1 cellular context compared by ENCODE assay signal in the genomic region with DNA sequence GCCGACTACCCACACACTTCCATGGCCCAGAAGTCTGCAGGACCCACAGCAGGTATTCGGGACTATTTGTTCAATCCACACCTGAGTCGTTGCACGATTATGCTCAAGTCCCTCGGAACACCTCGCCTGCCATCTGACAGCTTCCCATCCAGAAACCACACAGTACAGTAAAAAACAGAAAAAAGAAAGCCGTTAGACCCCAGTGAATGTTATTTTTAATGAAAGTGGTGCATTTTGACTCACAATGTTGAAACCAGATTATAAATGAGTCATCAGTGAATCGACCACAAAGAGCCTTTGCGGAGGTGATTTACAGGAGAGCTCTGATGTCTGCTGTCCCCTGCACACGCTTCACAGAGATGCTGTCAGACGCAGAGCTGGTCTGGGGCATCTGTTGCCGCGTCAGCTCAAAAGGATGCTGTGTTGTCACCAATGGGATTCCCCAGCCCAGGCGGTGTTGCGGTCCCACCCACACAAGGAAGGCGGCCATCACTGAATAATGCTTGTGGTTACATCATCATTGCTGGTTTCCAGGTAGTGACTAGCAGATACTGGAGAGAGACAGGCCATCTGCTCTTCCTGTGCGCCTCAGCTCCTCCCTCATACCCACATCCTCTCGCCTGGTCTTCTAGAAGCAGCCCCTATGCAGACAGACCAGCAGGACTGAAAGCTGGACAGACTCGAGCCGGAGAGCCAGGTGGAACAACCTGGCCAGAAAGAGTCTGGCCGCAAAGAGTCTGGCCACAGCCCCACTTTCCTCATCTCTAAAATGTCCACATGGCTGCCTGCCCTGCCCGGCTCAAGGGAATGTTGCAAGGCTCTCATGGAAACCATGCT.
TF ChIP-seq lines count a peak whose summit lies in the region.

No MANE protein-coding gene starts in this region.

TF ChIP-seq in GM12878, 131 proteins besides CTCF, POLR2A, EP300 and RAD21 (continued from another document and continues in another):
- TF ChIP-seq, protein P1, sequence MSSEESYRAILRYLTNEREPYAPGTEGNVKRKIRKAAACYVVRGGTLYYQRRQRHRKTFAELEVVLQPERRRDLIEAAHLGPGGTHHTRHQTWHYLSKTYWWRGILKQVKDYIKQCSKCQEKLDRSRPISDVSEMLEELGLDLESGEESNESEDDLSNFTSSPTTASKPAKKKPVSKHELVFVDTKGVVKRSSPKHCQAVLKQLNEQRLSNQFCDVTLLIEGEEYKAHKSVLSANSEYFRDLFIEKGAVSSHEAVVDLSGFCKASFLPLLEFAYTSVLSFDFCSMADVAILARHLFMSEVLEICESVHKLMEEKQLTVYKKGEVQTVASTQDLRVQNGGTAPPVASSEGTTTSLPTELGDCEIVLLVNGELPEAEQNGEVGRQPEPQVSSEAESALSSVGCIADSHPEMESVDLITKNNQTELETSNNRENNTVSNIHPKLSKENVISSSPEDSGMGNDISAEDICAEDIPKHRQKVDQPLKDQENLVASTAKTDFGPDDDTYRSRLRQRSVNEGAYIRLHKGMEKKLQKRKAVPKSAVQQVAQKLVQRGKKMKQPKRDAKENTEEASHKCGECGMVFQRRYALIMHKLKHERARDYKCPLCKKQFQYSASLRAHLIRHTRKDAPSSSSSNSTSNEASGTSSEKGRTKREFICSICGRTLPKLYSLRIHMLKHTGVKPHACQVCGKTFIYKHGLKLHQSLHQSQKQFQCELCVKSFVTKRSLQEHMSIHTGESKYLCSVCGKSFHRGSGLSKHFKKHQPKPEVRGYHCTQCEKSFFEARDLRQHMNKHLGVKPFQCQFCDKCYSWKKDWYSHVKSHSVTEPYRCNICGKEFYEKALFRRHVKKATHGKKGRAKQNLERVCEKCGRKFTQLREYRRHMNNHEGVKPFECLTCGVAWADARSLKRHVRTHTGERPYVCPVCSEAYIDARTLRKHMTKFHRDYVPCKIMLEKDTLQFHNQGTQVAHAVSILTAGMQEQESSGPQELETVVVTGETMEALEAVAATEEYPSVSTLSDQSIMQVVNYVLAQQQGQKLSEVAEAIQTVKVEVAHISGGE (CRISPR knock-in tag; IDR thresholded peaks at IDR 0.05), result no peak
- TF ChIP-seq NBN (IDR thresholded peaks at IDR 0.05), result peak; percentile 97
- peak; percentile 100 for TF ChIP-seq MTA2 (IDR thresholded peaks at IDR 0.05; ENCODE audit: low read depth)
- TF ChIP-seq, protein P2, sequence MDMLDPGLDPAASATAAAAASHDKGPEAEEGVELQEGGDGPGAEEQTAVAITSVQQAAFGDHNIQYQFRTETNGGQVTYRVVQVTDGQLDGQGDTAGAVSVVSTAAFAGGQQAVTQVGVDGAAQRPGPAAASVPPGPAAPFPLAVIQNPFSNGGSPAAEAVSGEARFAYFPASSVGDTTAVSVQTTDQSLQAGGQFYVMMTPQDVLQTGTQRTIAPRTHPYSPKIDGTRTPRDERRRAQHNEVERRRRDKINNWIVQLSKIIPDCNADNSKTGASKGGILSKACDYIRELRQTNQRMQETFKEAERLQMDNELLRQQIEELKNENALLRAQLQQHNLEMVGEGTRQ (IDR thresholded peaks at IDR 0.05; ENCODE audit: borderline replicate concordance, low read depth, low read length), result peak; percentile 21; the same call in 1 of the 2 replicates
- TF ChIP-seq, protein P3, sequence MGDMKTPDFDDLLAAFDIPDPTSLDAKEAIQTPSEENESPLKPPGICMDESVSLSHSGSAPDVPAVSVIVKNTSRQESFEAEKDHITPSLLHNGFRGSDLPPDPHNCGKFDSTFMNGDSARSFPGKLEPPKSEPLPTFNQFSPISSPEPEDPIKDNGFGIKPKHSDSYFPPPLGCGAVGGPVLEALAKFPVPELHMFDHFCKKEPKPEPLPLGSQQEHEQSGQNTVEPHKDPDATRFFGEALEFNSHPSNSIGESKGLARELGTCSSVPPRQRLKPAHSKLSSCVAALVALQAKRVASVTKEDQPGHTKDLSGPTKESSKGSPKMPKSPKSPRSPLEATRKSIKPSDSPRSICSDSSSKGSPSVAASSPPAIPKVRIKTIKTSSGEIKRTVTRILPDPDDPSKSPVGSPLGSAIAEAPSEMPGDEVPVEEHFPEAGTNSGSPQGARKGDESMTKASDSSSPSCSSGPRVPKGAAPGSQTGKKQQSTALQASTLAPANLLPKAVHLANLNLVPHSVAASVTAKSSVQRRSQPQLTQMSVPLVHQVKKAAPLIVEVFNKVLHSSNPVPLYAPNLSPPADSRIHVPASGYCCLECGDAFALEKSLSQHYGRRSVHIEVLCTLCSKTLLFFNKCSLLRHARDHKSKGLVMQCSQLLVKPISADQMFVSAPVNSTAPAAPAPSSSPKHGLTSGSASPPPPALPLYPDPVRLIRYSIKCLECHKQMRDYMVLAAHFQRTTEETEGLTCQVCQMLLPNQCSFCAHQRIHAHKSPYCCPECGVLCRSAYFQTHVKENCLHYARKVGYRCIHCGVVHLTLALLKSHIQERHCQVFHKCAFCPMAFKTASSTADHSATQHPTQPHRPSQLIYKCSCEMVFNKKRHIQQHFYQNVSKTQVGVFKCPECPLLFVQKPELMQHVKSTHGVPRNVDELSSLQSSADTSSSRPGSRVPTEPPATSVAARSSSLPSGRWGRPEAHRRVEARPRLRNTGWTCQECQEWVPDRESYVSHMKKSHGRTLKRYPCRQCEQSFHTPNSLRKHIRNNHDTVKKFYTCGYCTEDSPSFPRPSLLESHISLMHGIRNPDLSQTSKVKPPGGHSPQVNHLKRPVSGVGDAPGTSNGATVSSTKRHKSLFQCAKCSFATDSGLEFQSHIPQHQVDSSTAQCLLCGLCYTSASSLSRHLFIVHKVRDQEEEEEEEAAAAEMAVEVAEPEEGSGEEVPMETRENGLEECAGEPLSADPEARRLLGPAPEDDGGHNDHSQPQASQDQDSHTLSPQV (IDR thresholded peaks at IDR 0.05), result peak; percentile 98
- TF ChIP-seq IKZF2 (IDR thresholded peaks at IDR 0.05), result peak; percentile 100
- TF ChIP-seq STAT1 (conservative IDR thresholded peaks at IDR 0.05), result peak; percentile 97; the same call in 1 of the 2 replicates
- no peak for TF ChIP-seq ZNF622 (IDR thresholded peaks at IDR 0.05)
- TF ChIP-seq, protein P4, sequence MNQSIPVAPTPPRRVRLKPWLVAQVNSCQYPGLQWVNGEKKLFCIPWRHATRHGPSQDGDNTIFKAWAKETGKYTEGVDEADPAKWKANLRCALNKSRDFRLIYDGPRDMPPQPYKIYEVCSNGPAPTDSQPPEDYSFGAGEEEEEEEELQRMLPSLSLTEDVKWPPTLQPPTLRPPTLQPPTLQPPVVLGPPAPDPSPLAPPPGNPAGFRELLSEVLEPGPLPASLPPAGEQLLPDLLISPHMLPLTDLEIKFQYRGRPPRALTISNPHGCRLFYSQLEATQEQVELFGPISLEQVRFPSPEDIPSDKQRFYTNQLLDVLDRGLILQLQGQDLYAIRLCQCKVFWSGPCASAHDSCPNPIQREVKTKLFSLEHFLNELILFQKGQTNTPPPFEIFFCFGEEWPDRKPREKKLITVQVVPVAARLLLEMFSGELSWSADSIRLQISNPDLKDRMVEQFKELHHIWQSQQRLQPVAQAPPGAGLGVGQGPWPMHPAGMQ (IDR thresholded peaks at IDR 0.05; ENCODE audit: borderline replicate concordance), result peak; percentile 83; the same call in 1 of the 2 replicates
- TF ChIP-seq, protein P5, sequence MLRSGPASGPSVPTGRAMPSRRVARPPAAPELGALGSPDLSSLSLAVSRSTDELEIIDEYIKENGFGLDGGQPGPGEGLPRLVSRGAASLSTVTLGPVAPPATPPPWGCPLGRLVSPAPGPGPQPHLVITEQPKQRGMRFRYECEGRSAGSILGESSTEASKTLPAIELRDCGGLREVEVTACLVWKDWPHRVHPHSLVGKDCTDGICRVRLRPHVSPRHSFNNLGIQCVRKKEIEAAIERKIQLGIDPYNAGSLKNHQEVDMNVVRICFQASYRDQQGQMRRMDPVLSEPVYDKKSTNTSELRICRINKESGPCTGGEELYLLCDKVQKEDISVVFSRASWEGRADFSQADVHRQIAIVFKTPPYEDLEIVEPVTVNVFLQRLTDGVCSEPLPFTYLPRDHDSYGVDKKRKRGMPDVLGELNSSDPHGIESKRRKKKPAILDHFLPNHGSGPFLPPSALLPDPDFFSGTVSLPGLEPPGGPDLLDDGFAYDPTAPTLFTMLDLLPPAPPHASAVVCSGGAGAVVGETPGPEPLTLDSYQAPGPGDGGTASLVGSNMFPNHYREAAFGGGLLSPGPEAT (IDR thresholded peaks at IDR 0.05; ENCODE audit: low read depth), result peak; percentile 99
- TF ChIP-seq TCF3 (IDR thresholded peaks at IDR 0.05; ENCODE audit: borderline replicate concordance, insufficient read depth, low read depth, low read length), result peak; percentile 97
- peak; percentile 95 for TF ChIP-seq ZNF217 (IDR thresholded peaks at IDR 0.05)
- TF ChIP-seq SIX5 (IDR thresholded peaks at IDR 0.05; ENCODE audit: low read depth, low read length, severe bottlenecking), result peak; percentile 19
- TF ChIP-seq, protein P6, sequence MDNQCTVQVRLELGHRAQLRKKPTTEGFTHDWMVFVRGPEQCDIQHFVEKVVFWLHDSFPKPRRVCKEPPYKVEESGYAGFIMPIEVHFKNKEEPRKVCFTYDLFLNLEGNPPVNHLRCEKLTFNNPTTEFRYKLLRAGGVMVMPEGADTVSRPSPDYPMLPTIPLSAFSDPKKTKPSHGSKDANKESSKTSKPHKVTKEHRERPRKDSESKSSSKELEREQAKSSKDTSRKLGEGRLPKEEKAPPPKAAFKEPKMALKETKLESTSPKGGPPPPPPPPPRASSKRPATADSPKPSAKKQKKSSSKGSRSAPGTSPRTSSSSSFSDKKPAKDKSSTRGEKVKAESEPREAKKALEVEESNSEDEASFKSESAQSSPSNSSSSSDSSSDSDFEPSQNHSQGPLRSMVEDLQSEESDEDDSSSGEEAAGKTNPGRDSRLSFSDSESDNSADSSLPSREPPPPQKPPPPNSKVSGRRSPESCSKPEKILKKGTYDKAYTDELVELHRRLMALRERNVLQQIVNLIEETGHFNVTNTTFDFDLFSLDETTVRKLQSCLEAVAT (IDR thresholded peaks at IDR 0.05), result peak; percentile 96
- peak; percentile 95 for TF ChIP-seq RELA (IDR thresholded peaks at IDR 0.05; ENCODE audit: borderline replicate concordance, partially characterized antibody)
- no peak for TF ChIP-seq RFX5 (IDR thresholded peaks at IDR 0.05; ENCODE audit: low read depth, low read length)
- peak; percentile 98 for TF ChIP-seq EED (IDR thresholded peaks at IDR 0.05; ENCODE audit: low read depth)
- TF ChIP-seq NFIC (IDR thresholded peaks at IDR 0.05; ENCODE audit: low read depth, low read length), result no peak
- no peak; the same call in 1 of the 2 replicates for TF ChIP-seq SREBF1 (IDR thresholded peaks at IDR 0.05; ENCODE audit: low read length)
- no peak for TF ChIP-seq CREB1 (IDR thresholded peaks at IDR 0.05; ENCODE audit: low read depth)
- TF ChIP-seq WRNIP1 (IDR thresholded peaks at IDR 0.05; ENCODE audit: borderline replicate concordance, low read depth, low read length), result no peak
- TF ChIP-seq SIN3A (IDR thresholded peaks at IDR 0.05; ENCODE audit: low read depth, low read length), result no peak
- TF ChIP-seq IRF4 (IDR thresholded peaks at IDR 0.05; ENCODE audit: low read depth, low read length), result peak; percentile 98
- peak; percentile 99 for TF ChIP-seq MYB (IDR thresholded peaks at IDR 0.05; ENCODE audit: borderline replicate concordance, low read depth, low read length)
- peak; percentile 76 for TF ChIP-seq ZSCAN29 (IDR thresholded peaks at IDR 0.05)
- no peak for TF ChIP-seq RBBP5 (conservative IDR thresholded peaks at IDR 0.05)
- TF ChIP-seq CBX3 (IDR thresholded peaks at IDR 0.05; ENCODE audit: borderline replicate concordance, low read depth), result no peak
- TF ChIP-seq SRF (IDR thresholded peaks at IDR 0.05; ENCODE audit: low read depth in 2 of 2, low read length in 2 of 2), result peak in 1 of 2 experiments; percentile 1; a peak in 2 of 4 replicates
- 0 out of 2 replicates have a peak, but pooled peaks have one; percentile 76 for TF ChIP-seq CHD1 (IDR thresholded peaks at IDR 0.05; ENCODE audit: low read depth, low read length)
- no peak for TF ChIP-seq RUNX3 (IDR thresholded peaks at IDR 0.05; ENCODE audit: low read length)
- TF ChIP-seq ZNF24 (IDR thresholded peaks at IDR 0.05), result peak; percentile 84; the same call in 1 of the 2 replicates
- TF ChIP-seq BACH1 (IDR thresholded peaks at IDR 0.05; ENCODE audit: borderline replicate concordance), result peak; percentile 90
- TF ChIP-seq, protein P7, sequence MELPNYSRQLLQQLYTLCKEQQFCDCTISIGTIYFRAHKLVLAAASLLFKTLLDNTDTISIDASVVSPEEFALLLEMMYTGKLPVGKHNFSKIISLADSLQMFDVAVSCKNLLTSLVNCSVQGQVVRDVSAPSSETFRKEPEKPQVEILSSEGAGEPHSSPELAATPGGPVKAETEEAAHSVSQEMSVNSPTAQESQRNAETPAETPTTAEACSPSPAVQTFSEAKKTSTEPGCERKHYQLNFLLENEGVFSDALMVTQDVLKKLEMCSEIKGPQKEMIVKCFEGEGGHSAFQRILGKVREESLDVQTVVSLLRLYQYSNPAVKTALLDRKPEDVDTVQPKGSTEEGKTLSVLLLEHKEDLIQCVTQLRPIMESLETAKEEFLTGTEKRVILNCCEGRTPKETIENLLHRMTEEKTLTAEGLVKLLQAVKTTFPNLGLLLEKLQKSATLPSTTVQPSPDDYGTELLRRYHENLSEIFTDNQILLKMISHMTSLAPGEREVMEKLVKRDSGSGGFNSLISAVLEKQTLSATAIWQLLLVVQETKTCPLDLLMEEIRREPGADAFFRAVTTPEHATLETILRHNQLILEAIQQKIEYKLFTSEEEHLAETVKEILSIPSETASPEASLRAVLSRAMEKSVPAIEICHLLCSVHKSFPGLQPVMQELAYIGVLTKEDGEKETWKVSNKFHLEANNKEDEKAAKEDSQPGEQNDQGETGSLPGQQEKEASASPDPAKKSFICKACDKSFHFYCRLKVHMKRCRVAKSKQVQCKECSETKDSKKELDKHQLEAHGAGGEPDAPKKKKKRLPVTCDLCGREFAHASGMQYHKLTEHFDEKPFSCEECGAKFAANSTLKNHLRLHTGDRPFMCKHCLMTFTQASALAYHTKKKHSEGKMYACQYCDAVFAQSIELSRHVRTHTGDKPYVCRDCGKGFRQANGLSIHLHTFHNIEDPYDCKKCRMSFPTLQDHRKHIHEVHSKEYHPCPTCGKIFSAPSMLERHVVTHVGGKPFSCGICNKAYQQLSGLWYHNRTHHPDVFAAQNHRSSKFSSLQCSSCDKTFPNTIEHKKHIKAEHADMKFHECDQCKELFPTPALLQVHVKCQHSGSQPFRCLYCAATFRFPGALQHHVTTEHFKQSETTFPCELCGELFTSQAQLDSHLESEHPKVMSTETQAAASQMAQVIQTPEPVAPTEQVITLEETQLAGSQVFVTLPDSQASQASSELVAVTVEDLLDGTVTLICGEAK (IDR thresholded peaks at IDR 0.05; ENCODE audit: borderline replicate concordance), result peak; percentile 77
